15 cellular contexts compared by ENCODE assay signal in the genomic region with DNA sequence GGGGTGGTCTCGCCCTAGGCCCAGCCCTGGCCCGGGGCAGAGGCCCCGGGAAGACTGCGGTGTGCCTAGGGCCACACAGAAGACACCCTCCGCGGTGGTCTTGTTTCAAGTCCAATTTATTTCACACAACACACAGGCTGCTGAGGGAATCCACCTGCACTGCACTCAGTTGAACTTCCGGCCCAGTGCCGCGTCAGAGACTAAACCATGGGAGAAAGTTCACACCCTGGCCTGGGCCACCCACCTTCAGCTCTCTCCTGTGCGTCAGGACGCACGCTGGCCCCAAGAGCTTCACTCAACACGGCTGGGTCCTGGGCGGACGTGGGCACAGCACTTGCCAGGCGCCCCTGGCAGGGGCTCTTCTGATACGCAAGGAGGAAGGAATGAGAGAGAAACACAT. TPM values are rescaled to one million over a fixed set of nuclear protein-coding genes. Genes with fewer than 3 reads are reported as not detected.
DNase-seq lines count a peak whose midpoint lies in the region; ATAC-seq and TF ChIP-seq lines count a peak whose summit lies in the region.
"Had no signal": no experiment of that assay in that cellular context is flagged by ENCODE, and none has a peak within 500 bp of the region (broad histone marks: within the 10 kb centered on the region; RNA-seq: fewer than 3 reads in every experiment).

No MANE protein-coding gene starts in this region.

- 89% methylated on average over 17 of the region's 17 CpGs for WGBS in mammary epithelial cell (ENCODE audit: low coverage, missing lambda C conversion rate)
- 93 to 96% methylated on average over 17 of the region's 17 CpGs for WGBS in heart right ventricle, 2 donors

- H3K79me2 ChIP-seq in mammary epithelial cell (ENCODE audit: insufficient read depth, low read length) (no peaks in the 10 kb centered on the region), OCI-LY1 (ENCODE audit: insufficient read depth, low read length) (no peaks in the 10 kb centered on the region)

- no peaks in the 10 kb centered on the region for H3K9me3 Mint-ChIP-seq in MCF 10A (ENCODE audit: unreplicated experiment)
- no peaks in the 10 kb centered on the region for H3K9me3 Mint-ChIP-seq in naive thymus-derived CD4-positive, alpha-beta T cell
- no peaks in the 10 kb centered on the region for H3K9me3 Mint-ChIP-seq in activated naive CD8-positive, alpha-beta T cell treated with anti-CD3 and anti-CD28 coated beads for 36 hours
- H3K9me3 Mint-ChIP-seq: HFFc6 had no signal

- no peak overlapping the region for H3K27ac ChIP-seq in mammary epithelial cell (ENCODE audit: insufficient read depth, low read depth, low read length)
- H3K27ac ChIP-seq in OCI-LY1 (ENCODE audit: low read depth, low read length, poor library complexity, severe bottlenecking), result peak overlapping the region; percentile 99
- no peak overlapping the region for H3K27ac ChIP-seq in naive thymus-derived CD4-positive, alpha-beta T cell (ENCODE audit: low read depth, low read length)
- H3K27ac ChIP-seq in heart right ventricle, result no peak overlapping the region
- no peak overlapping the region for H3K27ac ChIP-seq in WERI-Rb-1
- H3K27ac ChIP-seq: C4-2B had no signal

- H3K36me3 Mint-ChIP-seq in MCF 10A (ENCODE audit: insufficient read depth, unreplicated experiment), result peaks cover 39% of the 10 kb centered on the region
- peaks cover 0 to 22% (median 3%) of the 10 kb centered on the region in 5 donors for H3K36me3 Mint-ChIP-seq in naive thymus-derived CD4-positive, alpha-beta T cell
- H3K36me3 Mint-ChIP-seq in activated naive CD8-positive, alpha-beta T cell treated with anti-CD3 and anti-CD28 coated beads for 36 hours, result peaks cover 15% of the 10 kb centered on the region

- H3K27ac Mint-ChIP-seq in MCF 10A (ENCODE audit: low read depth, unreplicated experiment), result peak overlapping the region; percentile 73
- peak overlapping the region in 1 of 9 donors; percentile 12 for H3K27ac Mint-ChIP-seq in naive thymus-derived CD4-positive, alpha-beta T cell
- no peak overlapping the region for H3K27ac Mint-ChIP-seq in activated naive CD8-positive, alpha-beta T cell treated with anti-CD3 and anti-CD28 coated beads for 36 hours
- H3K27ac Mint-ChIP-seq: HFFc6 had no signal

- H3K4me2 ChIP-seq in mammary epithelial cell (ENCODE audit: insufficient read depth, low read depth, low read length) (no peak overlapping the region), OCI-LY1 (ENCODE audit: low read length) (peak overlapping the region; percentile 56; the same call in 1 of the 2 replicates)

- TF ChIP-seq CTCF in MCF 10A (IDR thresholded peaks at IDR 0.05; ENCODE audit: unreplicated experiment), result no peak
- no peak for TF ChIP-seq CTCF in mammary epithelial cell (conservative IDR thresholded peaks at IDR 0.05 in 1 of 2, IDR thresholded peaks at IDR 0.05 in 1 of 2; ENCODE audit: extremely low read depth in 1 of 2, insufficient read depth in 1 of 2, low read depth in 1 of 2, low read length in 2 of 2)
- no peak for TF ChIP-seq CTCF in OCI-LY1 (IDR thresholded peaks at IDR 0.05; ENCODE audit: low read length)
- TF ChIP-seq CTCF in heart right ventricle (IDR thresholded peaks at IDR 0.05), result no peak
- no peak for TF ChIP-seq CTCF in WERI-Rb-1 (IDR thresholded peaks at IDR 0.05; ENCODE audit: low read depth, low read length)

- POLR2A ChIA-PET in MCF 10A (lab: Yijun Ruan, JAX), result no interaction called here
- POLR2A ChIA-PET in naive thymus-derived CD4-positive, alpha-beta T cell (lab: Charles Lee), result no interaction called here

- no peaks in the 10 kb centered on the region for H3K4me1 ChIP-seq in mammary epithelial cell (ENCODE audit: insufficient read depth, low read length)
- H3K4me1 ChIP-seq in OCI-LY1 (ENCODE audit: insufficient read depth, low read length, severe bottlenecking), result peaks cover 66% of the 10 kb centered on the region
- peaks cover 11 to 19% of the 10 kb centered on the region in 2 donors for H3K4me1 ChIP-seq in naive thymus-derived CD4-positive, alpha-beta T cell (ENCODE audit: control insufficient read depth in 2 of 2, insufficient read depth in 2 of 2, low read length in 2 of 2)
- H3K4me1 ChIP-seq in heart right ventricle, result peaks cover 0 to 6% (median 0%) of the 10 kb centered on the region in 9 donors

- H2AFZ ChIP-seq in mammary epithelial cell (ENCODE audit: low read depth, low read length) (no peak overlapping the region), OCI-LY1 (ENCODE audit: low read length) (no peak overlapping the region)

- no peak overlapping the region for H3K4me3 Mint-ChIP-seq in MCF 10A (ENCODE audit: unreplicated experiment)
- H3K4me3 Mint-ChIP-seq in naive thymus-derived CD4-positive, alpha-beta T cell, result no peak overlapping the region
- no peak overlapping the region for H3K4me3 Mint-ChIP-seq in activated naive CD8-positive, alpha-beta T cell treated with anti-CD3 and anti-CD28 coated beads for 36 hours
- H3K4me3 Mint-ChIP-seq: CD4-positive, alpha-beta memory T cell; HFFc6 had no signal

- in situ Hi-C loops in mammary epithelial cell (cut with MboI; ENCODE audit: low sequenced_read_pairs in 2 of 2), result no loop called here

- ATAC-seq in naive thymus-derived CD4-positive, alpha-beta T cell, result peak; percentile 72
- ATAC-seq in heart right ventricle, result no peak

- no peaks in the 10 kb centered on the region for H3K27me3 ChIP-seq in mammary epithelial cell (ENCODE audit: insufficient read depth, low read length)
- no peaks in the 10 kb centered on the region for H3K27me3 ChIP-seq in OCI-LY1 (ENCODE audit: insufficient read depth, low read length)
- no peaks in the 10 kb centered on the region for H3K27me3 ChIP-seq in naive thymus-derived CD4-positive, alpha-beta T cell (ENCODE audit: control insufficient read depth in 2 of 2, insufficient read depth in 2 of 2, low read length in 2 of 2)
- no peaks in the 10 kb centered on the region for H3K27me3 ChIP-seq in heart right ventricle
- no peaks in the 10 kb centered on the region for H3K27me3 ChIP-seq in WERI-Rb-1 (ENCODE audit: insufficient read depth, low read depth, severe bottlenecking)

- H3F3A ChIP-seq in OCI-LY1 (ENCODE audit: insufficient read depth, low read length), result peaks cover 8% of the 10 kb centered on the region; the same call in 1 of the 2 replicates

- H3K36me3 ChIP-seq in mammary epithelial cell (ENCODE audit: insufficient read depth, low read length) (peaks cover 2% of the 10 kb centered on the region), OCI-LY1 (ENCODE audit: insufficient read depth, low read length) (peaks cover 71% of the 10 kb centered on the region), heart right ventricle (peaks cover 0 to 78% (median 19%) of the 10 kb centered on the region in 9 donors), WERI-Rb-1 (peaks cover 2% of the 10 kb centered on the region; the same call in 1 of the 2 replicates)
- peaks cover 9 to 82% (median 11%) of the 10 kb centered on the region in 3 experiments for H3K36me3 ChIP-seq in naive thymus-derived CD4-positive, alpha-beta T cell (ENCODE audit: control insufficient read depth in 2 of 3, insufficient read depth in 3 of 3, low read length in 3 of 3)

- H3K4me3 ChIP-seq in mammary epithelial cell (replicated peaks in 1 of 3; ENCODE audit: insufficient read depth in 1 of 3, low read depth in 2 of 3, low read length in 3 of 3) (no peak overlapping the region), OCI-LY1 (ENCODE audit: low read depth, low read length, poor library complexity, severe bottlenecking) (no peak overlapping the region), heart right ventricle (no peak overlapping the region), WERI-Rb-1 (ENCODE audit: low read depth, low read length) (no peak overlapping the region)
- no peak overlapping the region for H3K4me3 ChIP-seq in naive thymus-derived CD4-positive, alpha-beta T cell (ENCODE audit: low read length)

- no peak overlapping the region for H3K9ac ChIP-seq in mammary epithelial cell (ENCODE audit: insufficient read depth, low read length)
- H3K9ac ChIP-seq in OCI-LY1 (ENCODE audit: low read length), result peak overlapping the region; percentile 49; the same call in 1 of the 2 replicates

- H3K9me3 ChIP-seq in mammary epithelial cell (replicated peaks; ENCODE audit: insufficient read depth, low read length) (no peaks in the 10 kb centered on the region), OCI-LY1 (ENCODE audit: low read length) (no peaks in the 10 kb centered on the region), heart right ventricle (no peaks in the 10 kb centered on the region), WERI-Rb-1 (ENCODE audit: severe bottlenecking) (no peaks in the 10 kb centered on the region)
- no peaks in the 10 kb centered on the region for H3K9me3 ChIP-seq in naive thymus-derived CD4-positive, alpha-beta T cell (ENCODE audit: control insufficient read depth in 2 of 3, low read length in 3 of 3)

- dilution Hi-C loops in mammary epithelial cell (cut with HindIII; ENCODE audit: low sequenced_read_pairs), result no loop called here

- no peaks in the 10 kb centered on the region for H3K27me3 Mint-ChIP-seq in MCF 10A (ENCODE audit: insufficient read depth, unreplicated experiment)
- H3K27me3 Mint-ChIP-seq in naive thymus-derived CD4-positive, alpha-beta T cell, result no peaks in the 10 kb centered on the region
- H3K27me3 Mint-ChIP-seq in activated naive CD8-positive, alpha-beta T cell treated with anti-CD3 and anti-CD28 coated beads for 36 hours, result no peaks in the 10 kb centered on the region
- H3K27me3 Mint-ChIP-seq: CD4-positive, alpha-beta memory T cell had no signal

- intact Hi-C loops in MCF 10A (cut with micrococcal nuclease), result no loop called here
- intact Hi-C loops in mammary epithelial cell (cut with micrococcal nuclease), result no loop called here
- intact Hi-C loops in naive thymus-derived CD4-positive, alpha-beta T cell (cut with micrococcal nuclease), result no loop called here
- intact Hi-C loops in heart right ventricle (cut with DNase I), result no loop called here

- H3K4me1 Mint-ChIP-seq in MCF 10A (ENCODE audit: insufficient read depth, unreplicated experiment), result no peaks in the 10 kb centered on the region
- H3K4me1 Mint-ChIP-seq in naive thymus-derived CD4-positive, alpha-beta T cell, result peaks cover 11 to 22% (median 20%) of the 10 kb centered on the region in 7 donors
- peaks cover 11% of the 10 kb centered on the region for H3K4me1 Mint-ChIP-seq in activated naive CD8-positive, alpha-beta T cell treated with anti-CD3 and anti-CD28 coated beads for 36 hours

- CTCF ChIA-PET in MCF 10A (lab: Yijun Ruan, JAX), result no interaction called here
- CTCF ChIA-PET in mammary epithelial cell (lab: Charles Lee; ENCODE audit: low non-redundant PET), result no interaction called here
- CTCF ChIA-PET in naive thymus-derived CD4-positive, alpha-beta T cell (lab: Charles Lee), result no interaction called here

- H3K9me2 ChIP-seq in OCI-LY1 (ENCODE audit: low read depth, low read length), result no peaks in the 10 kb centered on the region

- no TSS peak for BruUV-seq in MCF 10A (replicated peaks; lab: Mats Ljungman, UMichigan)
- no TSS peak for BruUV-seq in mammary epithelial cell (replicated peaks; lab: Mats Ljungman, UMichigan)

- no peak for DNase-seq in MCF 10A (ENCODE audit: unreplicated experiment)
- DNase-seq in mammary epithelial cell, result no peak
- DNase-seq in naive thymus-derived CD4-positive, alpha-beta T cell, result peak in 1 of 9 donors; percentile 21
- DNase-seq in heart right ventricle, result no peak
- no peak for DNase-seq in activated naive CD8-positive, alpha-beta T cell treated with anti-CD3 and anti-CD28 coated beads for 36 hours
- DNase-seq in WERI-Rb-1, result no peak
- DNase-seq: 8988T; CD4-positive, alpha-beta memory T cell; DMS79; EL; GOT3; HCEC 1CT; HFFc6 had no signal

- H4K20me1 ChIP-seq in mammary epithelial cell (ENCODE audit: insufficient read depth, low read length) (no peaks in the 10 kb centered on the region), OCI-LY1 (ENCODE audit: insufficient read depth, low read length) (no peaks in the 10 kb centered on the region)

RNA-seq across cellular contexts. Expression of a gene that starts 58.1 kb away (rescaled TPM):
- total RNA-seq in MCF 10A (2022) (82.9 and 106 TPM in 2 replicates), mammary epithelial cell (10 to 100 TPM; 21.7 to 39.0 TPM), heart right ventricle (10 to 100 TPM in 9 of 10 donors, 1 to 10 TPM in 1; 7.8 to 19.0 (median 12.9) TPM)
- polyA plus RNA-seq in mammary epithelial cell (17.0 TPM), heart right ventricle (10 to 100 TPM; 14.3 to 31.7 TPM)
- 45.1 TPM for polyA minus RNA-seq in mammary epithelial cell
- total RNA-seq in naive thymus-derived CD4-positive, alpha-beta T cell, result 100 to 1,000 TPM in 2 of 5 experiments, 10 to 100 TPM in 3; 82.9 to 110 (median 85.3) TPM
- 10 to 100 TPM; 20.0 to 29.6 TPM for polyA plus RNA-seq in naive thymus-derived CD4-positive, alpha-beta T cell
- total RNA-seq in activated naive CD8-positive, alpha-beta T cell treated with anti-CD3 and anti-CD28 coated beads for 36 hours, result 10 to 100 TPM; 75.7 to 77.5 TPM
